In the genomic region with DNA sequence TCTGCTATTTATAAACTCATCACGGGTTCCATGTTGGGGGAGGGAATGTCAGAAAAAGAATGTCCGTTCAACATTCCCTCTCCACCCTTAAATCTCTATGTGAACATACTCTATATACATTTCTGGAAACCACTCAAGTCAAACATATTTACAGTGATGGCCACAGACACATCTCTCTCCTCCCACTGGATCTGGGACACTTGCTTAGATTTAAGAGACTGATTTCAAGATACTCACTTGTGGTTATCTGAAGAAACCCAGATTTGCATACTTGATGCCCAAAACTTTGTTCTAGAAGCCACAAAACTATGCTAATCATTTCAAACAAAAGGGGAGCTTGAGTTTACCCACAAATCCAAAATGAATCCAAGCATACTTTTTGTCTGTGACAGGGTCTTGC, we compare ENCODE assay signal across 28 cellular contexts.
DNase-seq lines count a peak whose midpoint lies in the region; ATAC-seq, FAIRE-seq and TF ChIP-seq lines count a peak whose summit lies in the region.
"Had no signal": no experiment of that assay in that cellular context is flagged by ENCODE, and none has a peak within 500 bp of the region (broad histone marks: within the 10 kb centered on the region; RNA-seq: fewer than 3 reads in every experiment).

No MANE protein-coding gene starts in this region.

- H3K4me1 ChIP-seq in PC-9 (replicated peaks; ENCODE audit: insufficient read depth) = peaks cover 34% of the 10 kb centered on the region
- H3K4me1 ChIP-seq in astrocyte (ENCODE audit: insufficient read depth, low read length) = no peaks in the 10 kb centered on the region
- H3K4me1 ChIP-seq in testis = no peaks in the 10 kb centered on the region
- H3K4me1 ChIP-seq: SJSA1 had no signal

- H3K4me3 Mint-ChIP-seq in astrocyte (ENCODE audit: unreplicated experiment) = no peak overlapping the region
- H3K4me3 Mint-ChIP-seq: CD4-positive, alpha-beta memory T cell had no signal

- H2AFZ ChIP-seq in PC-9 (no peak overlapping the region), astrocyte (ENCODE audit: low read depth, low read length) (no peak overlapping the region)

- FAIRE-seq in astrocyte (lab: Jason Lieb, UNC) (no peak), frontal cortex (lab: Jason Lieb, UNC) (no peak)
- FAIRE-seq: G401.6, GM12891, H1 had no signal

- no TSS peak for BruUV-seq in PC-9 (replicated peaks; lab: Mats Ljungman, UMichigan)

- no peaks in the 10 kb centered on the region for H3K36me3 Mint-ChIP-seq in astrocyte (ENCODE audit: low read depth, unreplicated experiment)
- H3K36me3 Mint-ChIP-seq: CD4-positive, alpha-beta memory T cell had no signal

- H4K20me1 ChIP-seq in PC-9 (ENCODE audit: insufficient read depth) (no peaks in the 10 kb centered on the region), astrocyte (ENCODE audit: insufficient read depth, low read length) (no peaks in the 10 kb centered on the region)

- no peaks in the 10 kb centered on the region for H3K9me2 ChIP-seq in PC-9 (ENCODE audit: insufficient read depth)

- no peaks in the 10 kb centered on the region for H3K9me3 Mint-ChIP-seq in astrocyte (ENCODE audit: unreplicated experiment)

- peak overlapping the region; percentile 55; the same call in 1 of the 2 replicates for H3K27ac ChIP-seq in PC-9
- no peak overlapping the region for H3K27ac ChIP-seq in astrocyte (ENCODE audit: low read depth, low read length)
- no peak overlapping the region for H3K27ac ChIP-seq in testis
- H3K27ac ChIP-seq: SJSA1 had no signal

- H3K4me2 ChIP-seq in PC-9 (no peak overlapping the region), astrocyte (ENCODE audit: low read length) (no peak overlapping the region)

- no peak for ATAC-seq in HG03097 (IDR thresholded peaks at IDR 0.05; ENCODE audit: low FRiP score, unreplicated experiment)
- ATAC-seq: PC-3 had no signal

- CTCF ChIA-PET in PC-9 (lab: Charles Lee) = no interaction called here

- peaks cover 7% of the 10 kb centered on the region for H3K4me1 Mint-ChIP-seq in astrocyte (ENCODE audit: low read depth, unreplicated experiment)
- H3K4me1 Mint-ChIP-seq: CD4-positive, alpha-beta memory T cell had no signal

- TF ChIP-seq CTCF in AG10803 (conservative IDR thresholded peaks at IDR 0.05; ENCODE audit: low read length) (no peak), PC-9 (conservative IDR thresholded peaks at IDR 0.05) (no peak), astrocyte (IDR thresholded peaks at IDR 0.05; ENCODE audit: insufficient read depth, low read depth, low read length) (no peak), fibroblast of villous mesenchyme (IDR thresholded peaks at IDR 0.05; ENCODE audit: insufficient read depth, low read depth, low read length) (no peak), testis (IDR thresholded peaks at IDR 0.05) (no peak)

- H3K9ac ChIP-seq in astrocyte (ENCODE audit: low read length) = no peak overlapping the region

- intact Hi-C loops in PC-9 (cut with micrococcal nuclease; ENCODE audit: unreplicated experiment) = loop anchor here (2.0 to 5.0 kb wide), 2 partner anchors 34 to 305 kb away; no protein-coding TSS in a partner anchor
- intact Hi-C loops in testis (cut with DNase I; ENCODE audit: low total_unique reads) = no loop called here

- H3K4me3 ChIP-seq in AG10803 (ENCODE audit: low read length) (no peak overlapping the region), PC-9 (no peak overlapping the region), astrocyte (ENCODE audit: insufficient read depth, low read depth, low read length) (no peak overlapping the region), fibroblast of villous mesenchyme (ENCODE audit: low read depth, low read length) (no peak overlapping the region), testis (no peak overlapping the region)
- H3K4me3 ChIP-seq: SJSA1 had no signal

- H3K27ac Mint-ChIP-seq in astrocyte (ENCODE audit: unreplicated experiment) = no peak overlapping the region
- H3K27ac Mint-ChIP-seq: CD4-positive, alpha-beta memory T cell had no signal

- H3K9me3 ChIP-seq in PC-9 (ENCODE audit: insufficient read depth, low read depth) = 0 out of 2 replicates have a peak, but pooled peaks cover 5% of the 10 kb centered on the region
- H3K9me3 ChIP-seq in astrocyte (ENCODE audit: insufficient read depth, low read depth, low read length) = peaks cover 2% of the 10 kb centered on the region
- H3K9me3 ChIP-seq in testis = no peaks in the 10 kb centered on the region
- H3K9me3 ChIP-seq: SJSA1 had no signal

- DNase-seq in AG10803 (ENCODE audit: low read depth) (peak; percentile 57), PC-9 (no peak), astrocyte (ENCODE audit: low read depth) (peak; percentile 62), fibroblast of villous mesenchyme (ENCODE audit: low read depth) (peak; percentile 8), germinal center (ENCODE audit: low spot score) (no peak), frontal cortex (ENCODE audit: low spot score in 2 of 2) (no peak), testis (no peak)
- DNase-seq: C1 segment of cervical spinal cord; CD4-positive, alpha-beta memory T cell; COR-L47; DMS53; HCEC 1CT; NCI-H1092 treated with DMSO at 0.1 percent for 48 hours; NCI-H1436; NCI-H187; NCI-H2081 treated with DMSO at 0.1 percent for 48 hours; NCI-H2171; NCI-H226; NCI-H510A treated with DMSO at 0.1 percent for 48 hours; NCI-H774; NK-92 treated with Interleukin-12 subunit alpha and Interleukin-12 subunit beta, amount 100 ng/mL, for 24 hours; PC-3; Right ventricle myocardium superior had no signal

- POLR2A ChIA-PET in PC-9 (lab: Charles Lee; ENCODE audit: unreplicated experiment) = interaction anchor here (0.7 kb wide), 1 partner anchor 25 kb away, joined by 8 read pairs; no protein-coding TSS in a partner anchor

- H3K36me3 ChIP-seq in PC-9 (ENCODE audit: low read depth) (no peaks in the 10 kb centered on the region), astrocyte (ENCODE audit: insufficient read depth, low read length) (no peaks in the 10 kb centered on the region), testis (ENCODE audit: low read depth, missing control alignments) (no peaks in the 10 kb centered on the region)
- H3K36me3 ChIP-seq: SJSA1 had no signal

- H3F3A ChIP-seq in PC-9 (ENCODE audit: insufficient read depth, low read depth) = peaks cover 10% of the 10 kb centered on the region; the same call in 1 of the 2 replicates

- H3K79me2 ChIP-seq in PC-9 (ENCODE audit: low read depth) = no peaks in the 10 kb centered on the region
- H3K79me2 ChIP-seq in astrocyte (ENCODE audit: insufficient read depth, low read length) = no peaks in the 10 kb centered on the region

- H3K27me3 ChIP-seq in PC-9 (ENCODE audit: insufficient read depth, low read depth) (no peaks in the 10 kb centered on the region), astrocyte (ENCODE audit: insufficient read depth, low read length) (no peaks in the 10 kb centered on the region), testis (no peaks in the 10 kb centered on the region)
- H3K27me3 ChIP-seq: SJSA1 had no signal

- 77 to 82% methylated on average over 2 of the region's 2 CpGs for WGBS in testis, 2 donors

- TF ChIP-seq POLR2A in testis (IDR thresholded peaks at IDR 0.05) = no peak

- no peaks in the 10 kb centered on the region for H3K27me3 Mint-ChIP-seq in astrocyte (ENCODE audit: low read depth, unreplicated experiment)
- H3K27me3 Mint-ChIP-seq: CD4-positive, alpha-beta memory T cell had no signal

Comparison
In these comparisons a context has a peak if more than half of its experiments do, and no peak if none do; other contexts are left out.
1. DNase-seq: peak in AG10803 (single experiment), astrocyte (single experiment) and fibroblast of villous mesenchyme (single experiment); none in PC-9 (0 of 2), germinal center (single experiment), frontal cortex (0 of 2) and testis (single experiment).